ENCODE assay signal across 1 cellular context in the genomic region with DNA sequence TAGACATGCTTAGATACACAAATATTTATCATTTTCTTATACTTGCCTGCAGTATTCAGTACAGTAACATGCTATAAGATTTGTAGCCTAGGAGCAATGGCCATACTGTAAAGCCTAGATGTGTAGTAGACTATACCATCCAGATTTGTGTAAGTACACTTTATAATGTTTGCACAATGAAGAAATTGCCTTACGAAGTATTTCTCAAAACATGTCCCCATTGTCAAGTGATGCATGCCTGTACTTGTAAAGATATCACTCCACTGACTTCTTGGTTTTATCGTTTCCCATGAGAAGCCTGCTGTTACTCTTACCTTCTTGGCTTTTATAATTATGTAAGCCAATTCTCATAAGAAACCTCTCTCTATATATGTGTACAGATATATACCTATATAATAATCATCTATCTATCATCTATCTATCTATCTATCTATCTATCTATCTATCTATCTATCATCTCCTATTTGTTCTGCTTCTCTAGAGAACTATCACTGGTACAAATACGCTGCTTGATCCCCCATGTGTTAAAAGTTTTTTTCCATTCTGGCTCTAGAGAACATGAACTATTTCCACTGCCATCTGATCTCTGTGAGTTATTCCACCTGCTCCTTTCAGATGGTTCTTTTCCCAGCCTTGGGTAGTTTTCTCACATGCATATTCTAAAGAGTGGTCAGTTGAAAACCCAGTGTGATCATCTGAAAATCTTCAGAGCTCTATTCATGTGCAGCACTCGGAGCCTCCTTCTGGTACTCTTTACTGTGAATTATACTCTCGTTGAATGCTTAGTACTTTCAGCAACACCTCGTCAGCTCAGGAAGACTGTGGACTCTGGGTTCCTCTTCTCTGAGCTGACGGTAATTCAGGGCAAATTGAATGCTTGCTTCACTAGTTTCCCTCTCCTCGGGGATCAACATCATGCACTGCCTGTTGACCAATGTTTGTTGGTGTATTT.
TF ChIP-seq lines count a peak whose summit lies in the region.

No MANE protein-coding gene starts in this region.

TF ChIP-seq in H1, 55 proteins besides CTCF, POLR2A, EP300 and RAD21:
- TF ChIP-seq, protein P1, sequence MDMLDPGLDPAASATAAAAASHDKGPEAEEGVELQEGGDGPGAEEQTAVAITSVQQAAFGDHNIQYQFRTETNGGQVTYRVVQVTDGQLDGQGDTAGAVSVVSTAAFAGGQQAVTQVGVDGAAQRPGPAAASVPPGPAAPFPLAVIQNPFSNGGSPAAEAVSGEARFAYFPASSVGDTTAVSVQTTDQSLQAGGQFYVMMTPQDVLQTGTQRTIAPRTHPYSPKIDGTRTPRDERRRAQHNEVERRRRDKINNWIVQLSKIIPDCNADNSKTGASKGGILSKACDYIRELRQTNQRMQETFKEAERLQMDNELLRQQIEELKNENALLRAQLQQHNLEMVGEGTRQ (IDR thresholded peaks at IDR 0.05; ENCODE audit: low read length): no peak
- TF ChIP-seq, protein P2, sequence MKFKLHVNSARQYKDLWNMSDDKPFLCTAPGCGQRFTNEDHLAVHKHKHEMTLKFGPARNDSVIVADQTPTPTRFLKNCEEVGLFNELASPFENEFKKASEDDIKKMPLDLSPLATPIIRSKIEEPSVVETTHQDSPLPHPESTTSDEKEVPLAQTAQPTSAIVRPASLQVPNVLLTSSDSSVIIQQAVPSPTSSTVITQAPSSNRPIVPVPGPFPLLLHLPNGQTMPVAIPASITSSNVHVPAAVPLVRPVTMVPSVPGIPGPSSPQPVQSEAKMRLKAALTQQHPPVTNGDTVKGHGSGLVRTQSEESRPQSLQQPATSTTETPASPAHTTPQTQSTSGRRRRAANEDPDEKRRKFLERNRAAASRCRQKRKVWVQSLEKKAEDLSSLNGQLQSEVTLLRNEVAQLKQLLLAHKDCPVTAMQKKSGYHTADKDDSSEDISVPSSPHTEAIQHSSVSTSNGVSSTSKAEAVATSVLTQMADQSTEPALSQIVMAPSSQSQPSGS (IDR thresholded peaks at IDR 0.05; ENCODE audit: low read length): no peak
- TF ChIP-seq JUND (IDR thresholded peaks at IDR 0.05; ENCODE audit: low read length): no peak
- TF ChIP-seq SAP30 (IDR thresholded peaks at IDR 0.05; ENCODE audit: insufficient read depth, insufficient replicate concordance, low read length): no peak
- no peak for TF ChIP-seq SIN3A (conservative IDR thresholded peaks at IDR 0.05 in 1 of 2, IDR thresholded peaks at IDR 0.05 in 1 of 2; ENCODE audit: low read depth in 1 of 2, low read length in 2 of 2)
- no peak for TF ChIP-seq PHF8 (conservative IDR thresholded peaks at IDR 0.05; ENCODE audit: low read depth, low read length)
